ENCODE assay signal across 1 cellular context in genomic region chr10:3756360-3756740, GRCh38.
TF ChIP-seq lines count a peak whose summit lies in the region.

No MANE protein-coding gene starts in this region.

TF ChIP-seq in IMR-90, 13 proteins besides CTCF, POLR2A, EP300 and RAD21:
- TF ChIP-seq MAZ (IDR thresholded peaks at IDR 0.05; ENCODE audit: borderline replicate concordance, low read depth, low read length) = no peak
- TF ChIP-seq RFX5 (IDR thresholded peaks at IDR 0.05; ENCODE audit: low read depth, low read length) = no peak
- TF ChIP-seq RCOR1 (IDR thresholded peaks at IDR 0.05; ENCODE audit: insufficient replicate concordance, low read length) = no peak
- no peak for TF ChIP-seq BHLHE40 (IDR thresholded peaks at IDR 0.05; ENCODE audit: low read depth, low read length)
- no peak for TF ChIP-seq FOS (IDR thresholded peaks at IDR 0.05; ENCODE audit: low read depth, low read length)
- no peak for TF ChIP-seq CHD1 (IDR thresholded peaks at IDR 0.05; ENCODE audit: low read depth, low read length)
- no peak for TF ChIP-seq USF2 (IDR thresholded peaks at IDR 0.05; ENCODE audit: low read depth, low read length)
- TF ChIP-seq MAFK (IDR thresholded peaks at IDR 0.05; ENCODE audit: low read depth, low read length) = no peak
- no peak for TF ChIP-seq SMC3 (IDR thresholded peaks at IDR 0.05; ENCODE audit: low read depth, low read length)
- no peak for TF ChIP-seq ELK1 (IDR thresholded peaks at IDR 0.05; ENCODE audit: borderline replicate concordance, low read depth, low read length)
- TF ChIP-seq MXI1 (IDR thresholded peaks at IDR 0.05; ENCODE audit: borderline replicate concordance, low read depth, low read length) = no peak
TF ChIP-seq in IMR-90: peak in this region for 0.
